ENCODE assay signal across 1 cellular context in genomic region chr1:8417625-8418024, GRCh38.
TF ChIP-seq lines count a peak whose summit lies in the region.

No MANE protein-coding gene starts in this region.

TF ChIP-seq in GM23338, 12 proteins besides CTCF, POLR2A, EP300 and RAD21 (continued from another document):
- no peak for TF ChIP-seq ETS1 (IDR thresholded peaks at IDR 0.05)
